In the genomic region with DNA sequence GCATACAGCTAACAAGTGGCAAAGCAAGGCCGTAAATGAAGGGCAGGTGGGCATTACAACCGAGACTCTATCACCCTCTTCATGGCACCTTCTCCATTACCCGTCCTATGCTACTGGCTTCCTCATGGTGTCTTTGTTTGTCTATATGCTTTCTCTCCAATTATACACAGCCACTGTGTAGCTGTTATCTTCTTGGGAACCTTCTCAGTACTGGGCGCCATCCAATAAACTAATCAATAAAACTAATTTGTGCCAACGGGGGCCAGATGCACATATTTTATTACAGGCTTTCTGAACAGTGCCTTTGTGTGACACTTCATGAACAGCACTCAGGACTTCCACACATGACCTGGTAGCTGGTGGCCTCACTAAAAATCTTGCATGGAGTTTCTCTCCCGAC, we compare ENCODE assay signal across 13 cellular contexts.
DNase-seq lines count a peak whose midpoint lies in the region; ATAC-seq and TF ChIP-seq lines count a peak whose summit lies in the region.
"Had no signal": no experiment of that assay in that cellular context is flagged by ENCODE, and none has a peak within 500 bp of the region (broad histone marks: within the 10 kb centered on the region; RNA-seq: fewer than 3 reads in every experiment).

No MANE protein-coding gene starts in this region.

- 27 to 42% methylated on average over 6 of the region's 6 CpGs for WGBS in body of pancreas, 2 donors

- H3K36me3 ChIP-seq in body of pancreas (replicated peaks in 1 of 2; ENCODE audit: insufficient read depth in 1 of 2, low read depth in 2 of 2) = no peaks in the 10 kb centered on the region
- H3K36me3 ChIP-seq: HAP-1 had no signal

- TF ChIP-seq POLR2A in body of pancreas (IDR thresholded peaks at IDR 0.05) = no peak

- ATAC-seq in body of pancreas = peak; percentile 56

- H3K27me3 ChIP-seq in body of pancreas = no peaks in the 10 kb centered on the region

- DNase-seq in NCI-H748 (lab: John Stamatoyannopoulos, UW; ENCODE audit: unreplicated experiment) = peak; percentile 30
- DNase-seq in NCI-H748 treated with DMSO at 0.1 percent for 48 hours (lab: John Stamatoyannopoulos, UW) = no peak
- peak; percentile 94 for DNase-seq in NCI-H146 treated with DMSO at 0.1 percent for 48 hours (lab: John Stamatoyannopoulos, UW; ENCODE audit: unreplicated experiment)
- DNase-seq in body of pancreas = peak in 1 of 4 donors; percentile 10
- no peak for DNase-seq in SIG-M5 treated with dmso at 0.1 percent for 504 hours (lab: John Stamatoyannopoulos, UW; ENCODE audit: unreplicated experiment)
- no peak for DNase-seq in NCI-H2196 (lab: John Stamatoyannopoulos, UW; ENCODE audit: unreplicated experiment)
- no peak for DNase-seq in iPS-NIHi7 (ENCODE audit: extremely low spot score)
- DNase-seq: CD4-positive, alpha-beta memory T cell; DMS153; DND-41; GDM1 had no signal

- H3K4me3 ChIP-seq in body of pancreas = no peak overlapping the region
- H3K4me3 ChIP-seq: HAP-1 had no signal

- no peak for TF ChIP-seq CTCF in body of pancreas (IDR thresholded peaks at IDR 0.05)

- peaks cover 13% of the 10 kb centered on the region for H3K4me1 ChIP-seq in body of pancreas
- H3K4me1 ChIP-seq: HAP-1 had no signal

- intact Hi-C loops in body of pancreas (cut with DNase I) = no loop called here

- no peaks in the 10 kb centered on the region for H3K9me3 ChIP-seq in body of pancreas
- H3K9me3 ChIP-seq: HAP-1 had no signal

- H3K27ac ChIP-seq in body of pancreas = no peak overlapping the region
- H3K27ac ChIP-seq: C4-2B had no signal

Comparison
In these comparisons a context has a peak if more than half of its experiments do, and no peak if none do; other contexts are left out.
1. DNase-seq: peak in NCI-H748 (single experiment) and NCI-H146 treated with DMSO at 0.1 percent for 48 hours (single experiment); none in NCI-H748 treated with DMSO at 0.1 percent for 48 hours (single experiment), SIG-M5 treated with dmso at 0.1 percent for 504 hours (single experiment), NCI-H2196 (single experiment) and iPS-NIHi7 (single experiment).